ENCODE assay signal across 18 cellular contexts in the genomic region with DNA sequence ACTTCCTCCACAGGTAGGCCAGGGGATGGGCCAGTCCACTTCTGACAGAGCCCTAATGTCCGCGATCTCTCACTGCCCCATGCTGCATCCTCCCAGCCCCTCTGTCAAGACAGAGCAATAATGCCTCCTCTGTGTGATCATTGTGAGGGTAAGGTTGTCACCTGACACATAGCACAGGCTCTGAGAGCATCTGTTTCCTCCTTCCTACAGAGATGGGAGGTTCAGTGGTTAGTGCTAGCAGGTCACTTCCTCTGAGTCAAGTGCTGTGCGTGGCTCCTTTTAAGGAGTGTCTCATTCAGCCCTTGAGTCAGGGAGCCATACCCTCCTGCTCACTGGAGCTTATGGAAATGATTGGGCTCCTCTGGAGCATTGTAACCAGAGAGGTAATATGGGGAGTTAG.
DNase-seq lines count a peak whose midpoint lies in the region; ATAC-seq, FAIRE-seq and TF ChIP-seq lines count a peak whose summit lies in the region.
"Had no signal": no experiment of that assay in that cellular context is flagged by ENCODE, and none has a peak within 500 bp of the region (broad histone marks: within the 10 kb centered on the region; RNA-seq: fewer than 3 reads in every experiment).

No MANE protein-coding gene starts in this region.

- H3K4me3 ChIP-seq in endothelial cell of umbilical vein (replicated peaks in 1 of 3; ENCODE audit: insufficient read depth in 1 of 3, low read depth in 1 of 3, low read length in 3 of 3) (no peak overlapping the region), upper lobe of right lung (no peak overlapping the region), GM23338 (no peak overlapping the region)
- H3K4me3 ChIP-seq in effector memory CD4-positive, alpha-beta T cell (ENCODE audit: insufficient read depth, low read depth, low read length, poor library complexity, severe bottlenecking): no peak overlapping the region
- H3K4me3 ChIP-seq: coronary artery, esophagus muscularis mucosa, heart right ventricle had no signal

- TF ChIP-seq POLR2A in endothelial cell of umbilical vein (IDR thresholded peaks at IDR 0.05; ENCODE audit: low read depth, low read length): no peak

- no peak for TF ChIP-seq CTCF in endothelial cell of umbilical vein (IDR thresholded peaks at IDR 0.05; ENCODE audit: extremely low read depth in 1 of 2, insufficient read depth in 1 of 2, low read depth in 1 of 2, low read length in 2 of 2)
- TF ChIP-seq CTCF in upper lobe of right lung (IDR thresholded peaks at IDR 0.05): no peak
- no peak for TF ChIP-seq CTCF in GM23338 (conservative IDR thresholded peaks at IDR 0.05; ENCODE audit: low read depth in 2 of 2)

- dilution Hi-C loops in endothelial cell of umbilical vein (cut with MboI; ENCODE audit: extremely low pct_ligation_motif_present, low sequenced_read_pairs): no loop called here

- no peak overlapping the region for H3K4me3 Mint-ChIP-seq in activated naive CD8-positive, alpha-beta T cell treated with anti-CD3 and anti-CD28 coated beads, Interleukin-2, amount 10 ng/mL, durations not matched to agents 7 days and 5 days
- no peak overlapping the region for H3K4me3 Mint-ChIP-seq in activated naive CD8-positive, alpha-beta T cell treated with anti-CD3 and anti-CD28 coated beads for 36 hours
- H3K4me3 Mint-ChIP-seq in GM23338: no peak overlapping the region

- H3K9me3 Mint-ChIP-seq in activated naive CD8-positive, alpha-beta T cell treated with anti-CD3 and anti-CD28 coated beads, Interleukin-2, amount 10 ng/mL, durations not matched to agents 7 days and 5 days: no peaks in the 10 kb centered on the region
- H3K9me3 Mint-ChIP-seq in activated naive CD8-positive, alpha-beta T cell treated with anti-CD3 and anti-CD28 coated beads for 36 hours: no peaks in the 10 kb centered on the region
- H3K9me3 Mint-ChIP-seq in GM23338: peaks cover 4% of the 10 kb centered on the region

- CTCF ChIA-PET in endothelial cell of umbilical vein (lab: Charles Lee): interaction anchor here (2.4 kb wide), 1 partner anchor 14 kb away, joined by 8 read pairs; no protein-coding TSS in a partner anchor

- H3K36me3 ChIP-seq in endothelial cell of umbilical vein (ENCODE audit: control insufficient read depth in 2 of 2, extremely low read depth in 1 of 2, insufficient read depth in 2 of 2, low read length in 2 of 2) (no peaks in the 10 kb centered on the region), upper lobe of right lung (no peaks in the 10 kb centered on the region), GM23338 (ENCODE audit: insufficient read depth) (no peaks in the 10 kb centered on the region)
- H3K36me3 ChIP-seq in effector memory CD4-positive, alpha-beta T cell (ENCODE audit: control insufficient read depth, insufficient read depth, low read length): no peaks in the 10 kb centered on the region
- H3K36me3 ChIP-seq: esophagus muscularis mucosa, heart right ventricle, WERI-Rb-1 had no signal

- H3K4me1 ChIP-seq in endothelial cell of umbilical vein (ENCODE audit: control insufficient read depth, extremely low read depth, insufficient read depth, low read length) (no peaks in the 10 kb centered on the region), upper lobe of right lung (no peaks in the 10 kb centered on the region), GM23338 (ENCODE audit: insufficient read depth) (no peaks in the 10 kb centered on the region)
- no peaks in the 10 kb centered on the region for H3K4me1 ChIP-seq in effector memory CD4-positive, alpha-beta T cell (ENCODE audit: control insufficient read depth, insufficient read depth, low read length, poor library complexity, severe bottlenecking)
- H3K4me1 ChIP-seq: esophagus muscularis mucosa, heart right ventricle had no signal

- H3K9me3 ChIP-seq in endothelial cell of umbilical vein (replicated peaks; ENCODE audit: control insufficient read depth, insufficient read depth, low read length): no peaks in the 10 kb centered on the region
- no peaks in the 10 kb centered on the region for H3K9me3 ChIP-seq in upper lobe of right lung
- no peaks in the 10 kb centered on the region for H3K9me3 ChIP-seq in effector memory CD4-positive, alpha-beta T cell (ENCODE audit: control insufficient read depth, low read length)
- H3K9me3 ChIP-seq: esophagus muscularis mucosa, heart right ventricle had no signal

- peak overlapping the region; percentile 68 for H3K27ac Mint-ChIP-seq in activated naive CD8-positive, alpha-beta T cell treated with anti-CD3 and anti-CD28 coated beads, Interleukin-2, amount 10 ng/mL, durations not matched to agents 7 days and 5 days
- H3K27ac Mint-ChIP-seq in activated naive CD8-positive, alpha-beta T cell treated with anti-CD3 and anti-CD28 coated beads for 36 hours: no peak overlapping the region
- H3K27ac Mint-ChIP-seq in GM23338: no peak overlapping the region

- H3K27me3 Mint-ChIP-seq in activated naive CD8-positive, alpha-beta T cell treated with anti-CD3 and anti-CD28 coated beads, Interleukin-2, amount 10 ng/mL, durations not matched to agents 7 days and 5 days: peaks cover 6% of the 10 kb centered on the region
- peaks cover 10% of the 10 kb centered on the region for H3K27me3 Mint-ChIP-seq in activated naive CD8-positive, alpha-beta T cell treated with anti-CD3 and anti-CD28 coated beads for 36 hours
- H3K27me3 Mint-ChIP-seq in GM23338 (ENCODE audit: insufficient read depth, low read depth, poor library complexity): peaks cover 13% of the 10 kb centered on the region

- no peaks in the 10 kb centered on the region for H3F3A ChIP-seq in GM23338 (replicated peaks; ENCODE audit: low read depth)

- no peak overlapping the region for H3K9ac ChIP-seq in endothelial cell of umbilical vein (replicated peaks; ENCODE audit: extremely low read depth, insufficient read depth, low read length)

- H2AFZ ChIP-seq in endothelial cell of umbilical vein (ENCODE audit: low read depth, low read length) (no peak overlapping the region), GM23338 (no peak overlapping the region)

- intact Hi-C loops in endothelial cell of umbilical vein (cut with micrococcal nuclease): no loop called here
- intact Hi-C loops in upper lobe of right lung (cut with DNase I): no loop called here

- H4K20me1 ChIP-seq in endothelial cell of umbilical vein (replicated peaks; ENCODE audit: control insufficient read depth, extremely low read depth, insufficient read depth, low read length) (no peaks in the 10 kb centered on the region), GM23338 (replicated peaks; ENCODE audit: insufficient read depth) (no peaks in the 10 kb centered on the region)

- H3K36me3 Mint-ChIP-seq in activated naive CD8-positive, alpha-beta T cell treated with anti-CD3 and anti-CD28 coated beads, Interleukin-2, amount 10 ng/mL, durations not matched to agents 7 days and 5 days: no peaks in the 10 kb centered on the region
- no peaks in the 10 kb centered on the region for H3K36me3 Mint-ChIP-seq in activated naive CD8-positive, alpha-beta T cell treated with anti-CD3 and anti-CD28 coated beads for 36 hours
- peaks cover 3% of the 10 kb centered on the region; the same call in 2 of the 3 replicates for H3K36me3 Mint-ChIP-seq in GM23338 (ENCODE audit: low read depth)

- ATAC-seq in activated naive CD8-positive, alpha-beta T cell treated with anti-CD3 and anti-CD28 coated beads, Interleukin-2, amount 10 ng/mL, durations not matched to agents 7 days and 5 days (ENCODE audit: low read depth): peak; percentile 89
- ATAC-seq in upper lobe of right lung: peak; percentile 69
- no peak for ATAC-seq in HG02981 (IDR thresholded peaks at IDR 0.05; ENCODE audit: unreplicated experiment)
- ATAC-seq in GM23338: no peak
- ATAC-seq: heart right ventricle, SK-N-SH treated with all-trans-retinoic acid at 6 μM for 48 hours had no signal

- peaks cover 6% of the 10 kb centered on the region for H3K4me1 Mint-ChIP-seq in activated naive CD8-positive, alpha-beta T cell treated with anti-CD3 and anti-CD28 coated beads, Interleukin-2, amount 10 ng/mL, durations not matched to agents 7 days and 5 days
- no peaks in the 10 kb centered on the region for H3K4me1 Mint-ChIP-seq in activated naive CD8-positive, alpha-beta T cell treated with anti-CD3 and anti-CD28 coated beads for 36 hours
- peaks cover 8% of the 10 kb centered on the region; the same call in 2 of the 3 replicates for H3K4me1 Mint-ChIP-seq in GM23338

- DNase-seq in activated naive CD8-positive, alpha-beta T cell treated with anti-CD3 and anti-CD28 coated beads, Interleukin-2, amount 10 ng/mL, durations not matched to agents 7 days and 5 days: no peak
- no peak for DNase-seq in activated naive CD8-positive, alpha-beta T cell treated with anti-CD3 and anti-CD28 coated beads for 36 hours
- peak; percentile 27 for DNase-seq in MV-4-11 (lab: John Stamatoyannopoulos, UW)
- DNase-seq in endothelial cell of umbilical vein (ENCODE audit: low read depth, low spot score): no peak
- DNase-seq in upper lobe of right lung: no peak
- DNase-seq in GM23338 (ENCODE audit: low spot score): no peak
- DNase-seq in effector memory CD4-positive, alpha-beta T cell: no peak
- DNase-seq: AML-193, anterior cingulate cortex, heart right ventricle, kidney glomerular epithelial cell, NCI-H1048, WERI-Rb-1 had no signal

- H3K79me2 ChIP-seq in endothelial cell of umbilical vein (ENCODE audit: control insufficient read depth, insufficient read depth, low read length) (no peaks in the 10 kb centered on the region), GM23338 (replicated peaks; ENCODE audit: insufficient read depth) (no peaks in the 10 kb centered on the region)

- POLR2A ChIA-PET in activated naive CD8-positive, alpha-beta T cell treated with anti-CD3 and anti-CD28 coated beads, Interleukin-2, amount 10 ng/mL, durations not matched to agents 7 days and 5 days (lab: Charles Lee): no interaction called here
- POLR2A ChIA-PET in endothelial cell of umbilical vein (lab: Charles Lee): no interaction called here

- H3K9me2 ChIP-seq in GM23338 (ENCODE audit: insufficient read depth): no peaks in the 10 kb centered on the region; the same call in 1 of the 2 replicates

- H3K27ac ChIP-seq in endothelial cell of umbilical vein (ENCODE audit: insufficient read depth, low read depth, low read length) (no peak overlapping the region), upper lobe of right lung (no peak overlapping the region), GM23338 (ENCODE audit: low read depth) (no peak overlapping the region)
- no peak overlapping the region for H3K27ac ChIP-seq in effector memory CD4-positive, alpha-beta T cell (ENCODE audit: insufficient read depth, low read length, poor library complexity, severe bottlenecking)
- H3K27ac ChIP-seq: coronary artery, esophagus muscularis mucosa, heart right ventricle, WERI-Rb-1 had no signal

- no peak for FAIRE-seq in endothelial cell of umbilical vein (lab: Jason Lieb, UNC)
- FAIRE-seq: HTR-8/SVneo had no signal

- no peak overlapping the region for H3K4me2 ChIP-seq in endothelial cell of umbilical vein (ENCODE audit: insufficient read depth, low read length)
- no peak overlapping the region for H3K4me2 ChIP-seq in GM23338

- BruUV-seq in endothelial cell of umbilical vein (replicated peaks; lab: Mats Ljungman, UMichigan): no TSS peak

- no peaks in the 10 kb centered on the region for H3K9me1 ChIP-seq in endothelial cell of umbilical vein (replicated peaks; ENCODE audit: control insufficient read depth, extremely low read depth, insufficient read depth, low read length)

- H3K27me3 ChIP-seq in endothelial cell of umbilical vein (ENCODE audit: control insufficient read depth in 2 of 2, insufficient read depth in 2 of 2, low read length in 2 of 2) (peaks cover 2 to 3% of the 10 kb centered on the region in 2 experiments), upper lobe of right lung (no peaks in the 10 kb centered on the region), GM23338 (ENCODE audit: insufficient read depth) (no peaks in the 10 kb centered on the region)
- no peaks in the 10 kb centered on the region for H3K27me3 ChIP-seq in effector memory CD4-positive, alpha-beta T cell (replicated peaks; ENCODE audit: control insufficient read depth, insufficient read depth, low read length, poor library complexity, severe bottlenecking)
- H3K27me3 ChIP-seq: esophagus muscularis mucosa, heart right ventricle had no signal

Comparison
In these comparisons a context has a peak if more than half of its experiments do, and no peak if none do; other contexts are left out.
1. ATAC-seq: peak in activated naive CD8-positive, alpha-beta T cell treated with anti-CD3 and anti-CD28 coated beads, Interleukin-2, amount 10 ng/mL, durations not matched to agents 7 days and 5 days (single experiment) and upper lobe of right lung (single experiment); none in HG02981 (single experiment) and GM23338 (single experiment).